4 cellular contexts compared by ENCODE assay signal in the genomic region with DNA sequence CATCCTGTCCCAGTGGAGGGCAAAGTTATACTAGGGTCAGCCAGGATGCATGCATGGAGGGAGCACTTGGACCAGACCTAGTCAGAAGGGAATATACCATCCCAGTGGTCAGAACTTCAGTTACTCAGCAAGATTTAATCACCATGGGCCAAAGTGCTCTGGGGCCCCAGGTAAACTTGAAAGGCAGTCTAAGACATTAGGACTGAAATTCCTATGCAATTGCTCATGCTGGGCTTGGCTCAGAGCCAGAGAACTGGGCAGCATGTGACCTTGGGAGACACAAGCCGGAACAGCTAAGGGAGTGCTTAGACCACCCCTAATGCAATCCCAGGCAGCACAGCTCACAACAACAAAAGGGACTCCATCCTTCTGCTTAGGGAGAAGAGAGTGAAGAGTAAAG.
TF ChIP-seq lines count a peak whose summit lies in the region.

No MANE protein-coding gene starts in this region.

TF ChIP-seq in GM23338, 12 proteins besides CTCF, POLR2A, EP300 and RAD21 (continues in another document):
- TF ChIP-seq, protein P1, sequence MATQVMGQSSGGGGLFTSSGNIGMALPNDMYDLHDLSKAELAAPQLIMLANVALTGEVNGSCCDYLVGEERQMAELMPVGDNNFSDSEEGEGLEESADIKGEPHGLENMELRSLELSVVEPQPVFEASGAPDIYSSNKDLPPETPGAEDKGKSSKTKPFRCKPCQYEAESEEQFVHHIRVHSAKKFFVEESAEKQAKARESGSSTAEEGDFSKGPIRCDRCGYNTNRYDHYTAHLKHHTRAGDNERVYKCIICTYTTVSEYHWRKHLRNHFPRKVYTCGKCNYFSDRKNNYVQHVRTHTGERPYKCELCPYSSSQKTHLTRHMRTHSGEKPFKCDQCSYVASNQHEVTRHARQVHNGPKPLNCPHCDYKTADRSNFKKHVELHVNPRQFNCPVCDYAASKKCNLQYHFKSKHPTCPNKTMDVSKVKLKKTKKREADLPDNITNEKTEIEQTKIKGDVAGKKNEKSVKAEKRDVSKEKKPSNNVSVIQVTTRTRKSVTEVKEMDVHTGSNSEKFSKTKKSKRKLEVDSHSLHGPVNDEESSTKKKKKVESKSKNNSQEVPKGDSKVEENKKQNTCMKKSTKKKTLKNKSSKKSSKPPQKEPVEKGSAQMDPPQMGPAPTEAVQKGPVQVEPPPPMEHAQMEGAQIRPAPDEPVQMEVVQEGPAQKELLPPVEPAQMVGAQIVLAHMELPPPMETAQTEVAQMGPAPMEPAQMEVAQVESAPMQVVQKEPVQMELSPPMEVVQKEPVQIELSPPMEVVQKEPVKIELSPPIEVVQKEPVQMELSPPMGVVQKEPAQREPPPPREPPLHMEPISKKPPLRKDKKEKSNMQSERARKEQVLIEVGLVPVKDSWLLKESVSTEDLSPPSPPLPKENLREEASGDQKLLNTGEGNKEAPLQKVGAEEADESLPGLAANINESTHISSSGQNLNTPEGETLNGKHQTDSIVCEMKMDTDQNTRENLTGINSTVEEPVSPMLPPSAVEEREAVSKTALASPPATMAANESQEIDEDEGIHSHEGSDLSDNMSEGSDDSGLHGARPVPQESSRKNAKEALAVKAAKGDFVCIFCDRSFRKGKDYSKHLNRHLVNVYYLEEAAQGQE (IDR thresholded peaks at IDR 0.05; ENCODE audit: unreplicated experiment) = no peak
- TF ChIP-seq CREB1 (CRISPR knock-in tag; IDR thresholded peaks at IDR 0.05; ENCODE audit: low read depth) (no peak), POLR2AphosphoS5 (IDR thresholded peaks at IDR 0.05; ENCODE audit: low read depth) (no peak), NANOG (IDR thresholded peaks at IDR 0.05; ENCODE audit: borderline replicate concordance) (no peak), EZH2phosphoT487 (IDR thresholded peaks at IDR 0.05; ENCODE audit: unreplicated experiment) (no peak), JUNB (IDR thresholded peaks at IDR 0.05; ENCODE audit: unreplicated experiment) (no peak), ZNF114 (CRISPR knock-in tag; IDR thresholded peaks at IDR 0.05) (no peak)
- TF ChIP-seq, protein P2, sequence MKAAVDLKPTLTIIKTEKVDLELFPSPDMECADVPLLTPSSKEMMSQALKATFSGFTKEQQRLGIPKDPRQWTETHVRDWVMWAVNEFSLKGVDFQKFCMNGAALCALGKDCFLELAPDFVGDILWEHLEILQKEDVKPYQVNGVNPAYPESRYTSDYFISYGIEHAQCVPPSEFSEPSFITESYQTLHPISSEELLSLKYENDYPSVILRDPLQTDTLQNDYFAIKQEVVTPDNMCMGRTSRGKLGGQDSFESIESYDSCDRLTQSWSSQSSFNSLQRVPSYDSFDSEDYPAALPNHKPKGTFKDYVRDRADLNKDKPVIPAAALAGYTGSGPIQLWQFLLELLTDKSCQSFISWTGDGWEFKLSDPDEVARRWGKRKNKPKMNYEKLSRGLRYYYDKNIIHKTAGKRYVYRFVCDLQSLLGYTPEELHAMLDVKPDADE (IDR thresholded peaks at IDR 0.05) = no peak

TF ChIP-seq in HepG2, 621 proteins besides CTCF, POLR2A, EP300 and RAD21 (continued from another document):
- TF ChIP-seq FOSL1 (CRISPR knock-in tag; IDR thresholded peaks at IDR 0.05; ENCODE audit: borderline replicate concordance) = 0 out of 2 replicates have a peak, but pooled peaks have one; percentile 17
- TF ChIP-seq ZNF878 (CRISPR knock-in tag; IDR thresholded peaks at IDR 0.05) = no peak

TF ChIP-seq in HEK293T, 16 proteins besides CTCF, POLR2A, EP300 and RAD21 (continued from another document):
- no peak for TF ChIP-seq FOXM1 (IDR thresholded peaks at IDR 0.05; ENCODE audit: borderline replicate concordance)
- TF ChIP-seq FOXK2 (IDR thresholded peaks at IDR 0.05) = no peak
- TF ChIP-seq FOXA1 (IDR thresholded peaks at IDR 0.05) = no peak

TF ChIP-seq in SK-N-SH, 30 proteins besides CTCF, POLR2A, EP300 and RAD21:
- TF ChIP-seq, protein P3, sequence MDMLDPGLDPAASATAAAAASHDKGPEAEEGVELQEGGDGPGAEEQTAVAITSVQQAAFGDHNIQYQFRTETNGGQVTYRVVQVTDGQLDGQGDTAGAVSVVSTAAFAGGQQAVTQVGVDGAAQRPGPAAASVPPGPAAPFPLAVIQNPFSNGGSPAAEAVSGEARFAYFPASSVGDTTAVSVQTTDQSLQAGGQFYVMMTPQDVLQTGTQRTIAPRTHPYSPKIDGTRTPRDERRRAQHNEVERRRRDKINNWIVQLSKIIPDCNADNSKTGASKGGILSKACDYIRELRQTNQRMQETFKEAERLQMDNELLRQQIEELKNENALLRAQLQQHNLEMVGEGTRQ (IDR thresholded peaks at IDR 0.05; ENCODE audit: borderline replicate concordance, low read depth, low read length) = no peak
- no peak for TF ChIP-seq SIN3A (IDR thresholded peaks at IDR 0.05; ENCODE audit: borderline replicate concordance, low read depth, low read length)
- no peak for TF ChIP-seq FOXM1 (IDR thresholded peaks at IDR 0.05; ENCODE audit: low read depth)
- no peak for TF ChIP-seq NRF1 (IDR thresholded peaks at IDR 0.05; ENCODE audit: low read depth, low read length)
- TF ChIP-seq RXRA (IDR thresholded peaks at IDR 0.05; ENCODE audit: borderline replicate concordance, low read depth) = no peak
